Comparison of ENCODE assay signal across 8 cellular contexts in genomic region chrX:7927259-7928167, GRCh38. TPM values are rescaled to one million over a fixed set of nuclear protein-coding genes. Genes with fewer than 3 reads are reported as not detected.
DNase-seq lines count a peak whose midpoint lies in the region; ATAC-seq and TF ChIP-seq lines count a peak whose summit lies in the region.

TSS of gene PNPLA4 (minus strand) at chrX:7927413. CDS start at chrX:7926119, 1,294 bp downstream.

- H3K4me3 Mint-ChIP-seq in CD8-positive, alpha-beta memory T cell: peak within 1 kb of the TSS; percentile 94 to 99 (median 97)

- H3K4me1 Mint-ChIP-seq in CD8-positive, alpha-beta memory T cell: peaks cover 15 to 28% (median 19%) of the 10 kb centered on the region in 3 donors

- CTCF ChIA-PET in CD8-positive, alpha-beta memory T cell (lab: Charles Lee): no interaction called here

- H3K27ac Mint-ChIP-seq in CD8-positive, alpha-beta memory T cell: peak within 1 kb of the TSS; percentile 89 to 100 (median 98)

- WGBS in transverse colon (ENCODE audit: low coverage in 1 of 2), 2 donors: 9% methylated on average over 43 of the region's 52 CpGs; no CpG with 5 or more reads in 1 of the 2 donors

- in situ Hi-C loops in transverse colon (cut with MboI; ENCODE audit: low pct_ligation_motif_present in 1 of 4, low pct_unique_long_range_greater_than_20kb in 1 of 4, low sequenced_read_pairs in 3 of 4): no loop called here

- no peak for TF ChIP-seq EP300 in transverse colon (IDR thresholded peaks at IDR 0.05; ENCODE audit: low read depth)

- peak within 1 kb of the TSS; percentile 89 for H3K9ac ChIP-seq in adipocyte (ENCODE audit: low read length)

- peak within 1 kb of the TSS; percentile 85 for H3K27ac ChIP-seq in CD8-positive, alpha-beta memory T cell (ENCODE audit: low read depth, low read length)
- H3K27ac ChIP-seq in transverse colon: peak within 1 kb of the TSS; percentile 76 to 86 (median 82)

- no peaks in the 10 kb centered on the region for H3K27me3 ChIP-seq in CD8-positive, alpha-beta memory T cell (ENCODE audit: insufficient read depth, low read length, poor library complexity, severe bottlenecking)
- no peaks in the 10 kb centered on the region for H3K27me3 ChIP-seq in adipocyte (replicated peaks; ENCODE audit: control insufficient read depth, insufficient read depth, low read length)
- no peaks in the 10 kb centered on the region for H3K27me3 ChIP-seq in transverse colon

- peaks cover 5 to 7% of the 10 kb centered on the region in 2 donors for H3K27me3 Mint-ChIP-seq in CD8-positive, alpha-beta memory T cell

- peaks cover 0 to 3% (median 0%) of the 10 kb centered on the region in 5 donors for H3K9me3 Mint-ChIP-seq in CD8-positive, alpha-beta memory T cell

- no peaks in the 10 kb centered on the region for H3K36me3 ChIP-seq in CD8-positive, alpha-beta memory T cell (ENCODE audit: insufficient read depth, low read length)
- H3K36me3 ChIP-seq in adipocyte (ENCODE audit: control insufficient read depth, insufficient read depth, low read length, severe bottlenecking): peaks cover 7% of the 10 kb centered on the region
- H3K36me3 ChIP-seq in transverse colon: no peaks in the 10 kb centered on the region

- peak; percentile 66 to 86 (median 86) for DNase-seq in CD8-positive, alpha-beta memory T cell
- DNase-seq in HPDE6-E6E7 (ENCODE audit: extremely low spot score): peak; percentile 60
- DNase-seq in SW480 (ENCODE audit: low spot score): peak; percentile 82
- DNase-seq in adipocyte (ENCODE audit: low read depth): peak; percentile 56
- peak; percentile 91 for DNase-seq in cardiac septum (ENCODE audit: low spot score)
- peak; percentile 42 to 97 (median 76) for DNase-seq in posterior cingulate gyrus
- peak; percentile 93 for DNase-seq in transverse colon

- H3K9me3 ChIP-seq in CD8-positive, alpha-beta memory T cell (ENCODE audit: low read length): no peaks in the 10 kb centered on the region
- H3K9me3 ChIP-seq in adipocyte (ENCODE audit: control insufficient read depth, low read length): no peaks in the 10 kb centered on the region
- H3K9me3 ChIP-seq in transverse colon: no peaks in the 10 kb centered on the region

- H3K4me3 ChIP-seq in CD8-positive, alpha-beta memory T cell (ENCODE audit: low read length): peak within 1 kb of the TSS; percentile 78
- H3K4me3 ChIP-seq in adipocyte (ENCODE audit: low read length) (peak within 1 kb of the TSS; percentile 93), transverse colon (peak within 1 kb of the TSS; percentile 36 to 59 (median 44))

- TF ChIP-seq CTCF in transverse colon (IDR thresholded peaks at IDR 0.05): peak in 4 of 5 experiments; percentile 15 to 31 (median 17)

- H3K4me1 ChIP-seq in CD8-positive, alpha-beta memory T cell (ENCODE audit: insufficient read depth, low read length): peaks cover 12% of the 10 kb centered on the region
- H3K4me1 ChIP-seq in adipocyte (ENCODE audit: control insufficient read depth, insufficient read depth, low read length) (peaks cover 10% of the 10 kb centered on the region), transverse colon (peaks cover 0 to 7% (median 2%) of the 10 kb centered on the region in 4 donors)

- peaks cover 6 to 9% (median 8%) of the 10 kb centered on the region in 3 donors for H3K36me3 Mint-ChIP-seq in CD8-positive, alpha-beta memory T cell

- POLR2A ChIA-PET in CD8-positive, alpha-beta memory T cell (lab: Charles Lee): no interaction called here

- peak; percentile 87 for ATAC-seq in GM19463 (IDR thresholded peaks at IDR 0.05; ENCODE audit: unreplicated experiment)

- intact Hi-C loops in cardiac septum (cut with DNase I): loop anchor here (5.0 kb wide), 1 partner anchor 780 kb away; the partner anchor contains the start of genes PUDP and STS
- intact Hi-C loops in posterior cingulate gyrus (cut with DNase I): no loop called here
- intact Hi-C loops in transverse colon (cut with DNase I; ENCODE audit: low total_unique reads): no loop called here

- TF ChIP-seq POLR2A in transverse colon (IDR thresholded peaks at IDR 0.05): peak; percentile 76

RNA-seq across cellular contexts. Expression of gene PNPLA4, which starts in this region (rescaled TPM):
- 10 to 100 TPM in 1 of 2 experiments, 1 to 10 TPM in 1; 8.5 to 10.0 TPM for total RNA-seq in CD8-positive, alpha-beta memory T cell
- 14.0 TPM for polyA plus RNA-seq in CD8-positive, alpha-beta memory T cell
- total RNA-seq in cardiac septum (43.8 TPM), transverse colon (10 to 100 TPM in 3 of 4 donors, under 1 TPM in 1; 0.75 to 26.8 (median 17.2) TPM)

Comparison
In these comparisons a context has a peak if more than half of its experiments do, and no peak if none do; other contexts are left out.
1. Peak in every context shown above with its lines: DNase-seq, ATAC-seq, H3K4me3 ChIP-seq and H3K27ac ChIP-seq.